In genomic region chr4:125317526-125317880, GRCh38 we compare ENCODE assay signal across 8 cellular contexts. TPM values are rescaled to one million over a fixed set of nuclear protein-coding genes. Genes with fewer than 3 reads are reported as not detected.
DNase-seq lines count a peak whose midpoint lies in the region; ATAC-seq and TF ChIP-seq lines count a peak whose summit lies in the region.

No MANE protein-coding gene starts in this region.

- 4% methylated on average over 23 of the region's 23 CpGs for WGBS in heart right ventricle, 2 donors
- WGBS in ovary, 3 donors, result 6 to 8% (median 7%) methylated on average over 23 of the region's 23 CpGs

- H3K4me1 ChIP-seq in heart right ventricle (peaks cover 0 to 75% (median 52%) of the 10 kb centered on the region in 9 donors), ovary (ENCODE audit: insufficient read depth) (peaks cover 13% of the 10 kb centered on the region)

- TF ChIP-seq CTCF in GM10248 (IDR thresholded peaks at IDR 0.05; ENCODE audit: control extremely low read depth, extremely low read depth, low read depth, missing control alignments), result no peak
- TF ChIP-seq CTCF in heart right ventricle (IDR thresholded peaks at IDR 0.05), result peak; percentile 23 to 60 (median 47)
- TF ChIP-seq CTCF in ovary (IDR thresholded peaks at IDR 0.05), result no peak

- no peak for TF ChIP-seq EP300 in ovary (IDR thresholded peaks at IDR 0.05)

- no peak for TF ChIP-seq POLR2A in ovary (IDR thresholded peaks at IDR 0.05)

- ATAC-seq in T-helper 17 cell (no peak), heart right ventricle (peak in 1 of 8 donors; percentile 10), HG03097 (IDR thresholded peaks at IDR 0.05; ENCODE audit: low FRiP score, unreplicated experiment) (no peak)

- peaks cover 25% of the 10 kb centered on the region for H3K4me1 Mint-ChIP-seq in T-helper 17 cell

- peaks cover 0 to 51% (median 0%) of the 10 kb centered on the region in 7 donors for H3K27me3 ChIP-seq in heart right ventricle
- no peaks in the 10 kb centered on the region for H3K27me3 ChIP-seq in ovary

- H3K9me3 ChIP-seq in T-helper 17 cell (ENCODE audit: control insufficient read depth, low read length, poor library complexity, severe bottlenecking) (no peaks in the 10 kb centered on the region), heart right ventricle (no peaks in the 10 kb centered on the region), ovary (no peaks in the 10 kb centered on the region)

- no peaks in the 10 kb centered on the region for H3K36me3 Mint-ChIP-seq in T-helper 17 cell (ENCODE audit: low read depth)

- H3K36me3 ChIP-seq in heart right ventricle (peaks cover 0 to 14% (median 0%) of the 10 kb centered on the region in 9 donors), ovary (no peaks in the 10 kb centered on the region)

- CTCF ChIA-PET in GM10248 (lab: Yijun Ruan, JAX), result no interaction called here

- H3K4me3 ChIP-seq in heart right ventricle, result peak overlapping the region; percentile 83 to 97 (median 92)
- H3K4me3 ChIP-seq in ovary, result peak overlapping the region; percentile 76

- H3K27ac ChIP-seq in heart right ventricle (peak overlapping the region in 9 of 10 donors; percentile 42 to 97 (median 93)), ovary (no peak overlapping the region)

- POLR2A ChIA-PET in GM10248 (lab: Yijun Ruan, JAX), result no interaction called here

- DNase-seq in GM10248 (ENCODE audit: extremely low spot score) (peak; percentile 10), T-helper 17 cell (no peak), heart right ventricle (peak; percentile 22 to 43), ovary (peak in 4 of 5 donors; percentile 23 to 66 (median 37)), NCI-H2081 treated with DMSO at 0.1 percent for 48 hours (lab: John Stamatoyannopoulos, UW) (no peak), SIG-M5 treated with dmso at 0.1 percent for 504 hours (lab: John Stamatoyannopoulos, UW; ENCODE audit: unreplicated experiment) (no peak)
- no peak for DNase-seq in activated CD4-positive, CD25-positive, alpha-beta regulatory T cell treated with anti-CD3 and anti-CD28 coated beads, Interleukin-2, amount 50 U/mL, for 72 hours

- H3K27ac Mint-ChIP-seq in T-helper 17 cell, result no peak overlapping the region

- peaks cover 62% of the 10 kb centered on the region for H3K27me3 Mint-ChIP-seq in T-helper 17 cell

- intact Hi-C loops in heart right ventricle (cut with DNase I), result loop anchor here in 9 of 10 donors (2.0 to 10.0 kb wide), 9 partner anchors 75 to 1287 kb away; no protein-coding TSS in a partner anchor
- intact Hi-C loops in ovary (cut with DNase I), result loop anchor here in 1 of 4 donors (10.0 kb wide), 1 partner anchor 437 kb away; no protein-coding TSS in a partner anchor

- H3K4me3 Mint-ChIP-seq in T-helper 17 cell, result peak overlapping the region; percentile 89

RNA-seq across cellular contexts. Expression of gene FAT4, which starts 2.7 kb away (rescaled TPM):
- under 1 TPM in 1 of 2 donors, not detected in 1; 0.18 TPM for total RNA-seq in T-helper 17 cell
- 10 to 100 TPM in 7 of 10 donors, 1 to 10 TPM in 3; 5.4 to 16.5 (median 11.6) TPM for total RNA-seq in heart right ventricle
- polyA plus RNA-seq in heart right ventricle, result 1 to 10 TPM; 1.7 to 2.2 TPM
- 10 to 100 TPM in 5 of 7 donors, 1 to 10 TPM in 2; 8.3 to 14.2 (median 11.0) TPM for total RNA-seq in ovary
- polyA plus RNA-seq in ovary, result 1 to 10 TPM; 3.8 to 8.7 TPM

Comparison
In these comparisons a context has a peak if more than half of its experiments do, and no peak if none do; other contexts are left out.
1. DNase-seq: peak in GM10248 (single experiment), heart right ventricle (2 of 2) and ovary (4 of 5); none in T-helper 17 cell (0 of 3), NCI-H2081 treated with DMSO at 0.1 percent for 48 hours (single experiment), SIG-M5 treated with dmso at 0.1 percent for 504 hours (single experiment) and activated CD4-positive, CD25-positive, alpha-beta regulatory T cell treated with anti-CD3 and anti-CD28 coated beads, Interleukin-2, amount 50 U/mL, for 72 hours (single experiment).
2. CTCF ChIP-seq: peak in heart right ventricle (9 of 9); none in GM10248 (single experiment) and ovary (0 of 3).
3. H3K27ac ChIP-seq: peak in heart right ventricle (9 of 10); none in ovary (0 of 2).
4. RNA of gene FAT4, which starts 2.7 kb away (total RNA-seq): 5.4 to 16.5 TPM in heart right ventricle and 8.3 to 14.2 TPM in ovary; 0.18 TPM in T-helper 17 cell; every median in the first group is over 4 times any median in the second.